8 cellular contexts compared by ENCODE assay signal in genomic region chr2:10787176-10787968, GRCh38. TPM values are rescaled to one million over a fixed set of nuclear protein-coding genes. Genes with fewer than 3 reads are reported as not detected.
A peak's percentile ranks its signal among the peaks of the same experiment; 100 is the strongest.
DNase-seq lines count a peak whose midpoint lies in the region; ATAC-seq and TF ChIP-seq lines count a peak whose summit lies in the region.

No MANE protein-coding gene starts in this region.

- CTCF ChIA-PET in Caco-2 (lab: Charles Lee), result no interaction called here
- CTCF ChIA-PET in activated CD4-positive, alpha-beta T cell treated with anti-CD3 and anti-CD28 coated beads, Interleukin-2, amount 10 ng/mL, durations not matched to agents 7 days and 5 days (lab: Charles Lee), result interaction anchor here (1.4 kb wide), 1 partner anchor 10 kb away, joined by 5 read pairs; no protein-coding TSS in a partner anchor

- no peak for ATAC-seq in HG03108 (IDR thresholded peaks at IDR 0.05; ENCODE audit: unreplicated experiment)
- ATAC-seq in stimulated activated memory B cell treated with anti-CD40 and anti-IgM and Interleukin-4, amounts not matched to agents 10 μg/mL and 1 μg/mL and 100 μg/mL, for 72 hours, result no peak
- no peak for ATAC-seq in natural killer cell treated with Interleukin-12 subunit alpha and Interleukin-12 subunit beta and Interleukin-15 and Interleukin-18, amount 100 ng/mL, for 72 hours

- DNase-seq in Caco-2, result peak in 1 of 2 experiments; percentile 37
- DNase-seq in HFF-Myc (ENCODE audit: extremely low read depth, low read depth), result no peak
- peak; percentile 24 for DNase-seq in activated CD4-positive, alpha-beta T cell treated with anti-CD3 and anti-CD28 coated beads, Interleukin-2, amount 10 ng/mL, durations not matched to agents 7 days and 5 days
- peak; percentile 58 for DNase-seq in islet precursor cell
- DNase-seq in natural killer cell treated with Interleukin-12 subunit alpha and Interleukin-12 subunit beta and Interleukin-15 and Interleukin-18, amount 100 ng/mL, for 72 hours (ENCODE audit: low spot score), result no peak
- no peak for DNase-seq in NCI-H2107 treated with DMSO at 0.1 percent for 48 hours (lab: John Stamatoyannopoulos, UW; ENCODE audit: unreplicated experiment)

- no TSS peak for BruUV-seq in Caco-2 (replicated peaks; lab: Mats Ljungman, UMichigan)

- H3K4me1 ChIP-seq in Caco-2, result peaks cover 5% of the 10 kb centered on the region; the same call in 1 of the 2 replicates

- no peaks in the 10 kb centered on the region for H3K27me3 ChIP-seq in Caco-2 (replicated peaks; ENCODE audit: control insufficient read depth, insufficient read depth, low read length)

- peaks cover 18% of the 10 kb centered on the region for H3K4me1 Mint-ChIP-seq in Caco-2 (ENCODE audit: low read depth, unreplicated experiment)
- H3K4me1 Mint-ChIP-seq in activated CD4-positive, alpha-beta T cell treated with anti-CD3 and anti-CD28 coated beads, Interleukin-2, amount 10 ng/mL, durations not matched to agents 7 days and 5 days, result peaks cover 24% of the 10 kb centered on the region
- peaks cover 15% of the 10 kb centered on the region for H3K4me1 Mint-ChIP-seq in stimulated activated memory B cell treated with anti-CD40 and anti-IgM and Interleukin-4, amounts not matched to agents 10 μg/mL and 1 μg/mL and 100 μg/mL, for 72 hours
- peaks cover 19% of the 10 kb centered on the region in 2 donors for H3K4me1 Mint-ChIP-seq in natural killer cell treated with Interleukin-12 subunit alpha and Interleukin-12 subunit beta and Interleukin-15 and Interleukin-18, amount 100 ng/mL, for 72 hours (ENCODE audit: low read depth in 2 of 2)

- H3K4me3 ChIP-seq in Caco-2 (ENCODE audit: low read depth, low read length), result no peak overlapping the region
- no peak overlapping the region for H3K4me3 ChIP-seq in HFF-Myc (replicated peaks; ENCODE audit: low read depth, low read length)

- H3K27me3 Mint-ChIP-seq in Caco-2 (ENCODE audit: insufficient read depth, unreplicated experiment), result no peaks in the 10 kb centered on the region
- H3K27me3 Mint-ChIP-seq in activated CD4-positive, alpha-beta T cell treated with anti-CD3 and anti-CD28 coated beads, Interleukin-2, amount 10 ng/mL, durations not matched to agents 7 days and 5 days, result no peaks in the 10 kb centered on the region
- H3K27me3 Mint-ChIP-seq in stimulated activated memory B cell treated with anti-CD40 and anti-IgM and Interleukin-4, amounts not matched to agents 10 μg/mL and 1 μg/mL and 100 μg/mL, for 72 hours, result no peaks in the 10 kb centered on the region
- no peaks in the 10 kb centered on the region for H3K27me3 Mint-ChIP-seq in natural killer cell treated with Interleukin-12 subunit alpha and Interleukin-12 subunit beta and Interleukin-15 and Interleukin-18, amount 100 ng/mL, for 72 hours

- no peaks in the 10 kb centered on the region for H3K9me3 ChIP-seq in Caco-2

- POLR2A ChIA-PET in Caco-2 (lab: Charles Lee), result no interaction called here
- POLR2A ChIA-PET in activated CD4-positive, alpha-beta T cell treated with anti-CD3 and anti-CD28 coated beads, Interleukin-2, amount 10 ng/mL, durations not matched to agents 7 days and 5 days (lab: Charles Lee), result no interaction called here

- no peak overlapping the region for H3K4me3 Mint-ChIP-seq in Caco-2 (ENCODE audit: unreplicated experiment)
- no peak overlapping the region for H3K4me3 Mint-ChIP-seq in activated CD4-positive, alpha-beta T cell treated with anti-CD3 and anti-CD28 coated beads, Interleukin-2, amount 10 ng/mL, durations not matched to agents 7 days and 5 days
- H3K4me3 Mint-ChIP-seq in stimulated activated memory B cell treated with anti-CD40 and anti-IgM and Interleukin-4, amounts not matched to agents 10 μg/mL and 1 μg/mL and 100 μg/mL, for 72 hours, result no peak overlapping the region
- H3K4me3 Mint-ChIP-seq in natural killer cell treated with Interleukin-12 subunit alpha and Interleukin-12 subunit beta and Interleukin-15 and Interleukin-18, amount 100 ng/mL, for 72 hours, result no peak overlapping the region

- intact Hi-C loops in Caco-2 (cut with micrococcal nuclease; ENCODE audit: unreplicated experiment), result no loop called here

- peaks cover 94% of the 10 kb centered on the region for H3K36me3 Mint-ChIP-seq in Caco-2 (ENCODE audit: insufficient read depth, unreplicated experiment)
- peaks cover 78% of the 10 kb centered on the region for H3K36me3 Mint-ChIP-seq in activated CD4-positive, alpha-beta T cell treated with anti-CD3 and anti-CD28 coated beads, Interleukin-2, amount 10 ng/mL, durations not matched to agents 7 days and 5 days (ENCODE audit: low read depth)
- H3K36me3 Mint-ChIP-seq in stimulated activated memory B cell treated with anti-CD40 and anti-IgM and Interleukin-4, amounts not matched to agents 10 μg/mL and 1 μg/mL and 100 μg/mL, for 72 hours, result peaks cover 80% of the 10 kb centered on the region
- H3K36me3 Mint-ChIP-seq in natural killer cell treated with Interleukin-12 subunit alpha and Interleukin-12 subunit beta and Interleukin-15 and Interleukin-18, amount 100 ng/mL, for 72 hours, result peaks cover 50% of the 10 kb centered on the region

- no peaks in the 10 kb centered on the region for H3K9me3 Mint-ChIP-seq in Caco-2 (ENCODE audit: unreplicated experiment)
- H3K9me3 Mint-ChIP-seq in activated CD4-positive, alpha-beta T cell treated with anti-CD3 and anti-CD28 coated beads, Interleukin-2, amount 10 ng/mL, durations not matched to agents 7 days and 5 days, result no peaks in the 10 kb centered on the region
- H3K9me3 Mint-ChIP-seq in stimulated activated memory B cell treated with anti-CD40 and anti-IgM and Interleukin-4, amounts not matched to agents 10 μg/mL and 1 μg/mL and 100 μg/mL, for 72 hours, result no peaks in the 10 kb centered on the region
- no peaks in the 10 kb centered on the region for H3K9me3 Mint-ChIP-seq in natural killer cell treated with Interleukin-12 subunit alpha and Interleukin-12 subunit beta and Interleukin-15 and Interleukin-18, amount 100 ng/mL, for 72 hours

- TF ChIP-seq CTCF in Caco-2 (IDR thresholded peaks at IDR 0.05; ENCODE audit: insufficient read depth in 1 of 2, low read depth in 1 of 2, low read length in 1 of 2, severe bottlenecking in 1 of 2, unreplicated experiment in 1 of 2) (peak; percentile 15 to 17), HFF-Myc (IDR thresholded peaks at IDR 0.05; ENCODE audit: low read depth, low read length, missing control alignments) (peak; percentile 30)

- peaks cover 7% of the 10 kb centered on the region for H3K36me3 ChIP-seq in Caco-2 (ENCODE audit: control insufficient read depth, insufficient read depth, low read length)

- no peak overlapping the region for H3K27ac Mint-ChIP-seq in Caco-2 (ENCODE audit: unreplicated experiment)
- no peak overlapping the region for H3K27ac Mint-ChIP-seq in activated CD4-positive, alpha-beta T cell treated with anti-CD3 and anti-CD28 coated beads, Interleukin-2, amount 10 ng/mL, durations not matched to agents 7 days and 5 days
- H3K27ac Mint-ChIP-seq in stimulated activated memory B cell treated with anti-CD40 and anti-IgM and Interleukin-4, amounts not matched to agents 10 μg/mL and 1 μg/mL and 100 μg/mL, for 72 hours, result no peak overlapping the region
- H3K27ac Mint-ChIP-seq in natural killer cell treated with Interleukin-12 subunit alpha and Interleukin-12 subunit beta and Interleukin-15 and Interleukin-18, amount 100 ng/mL, for 72 hours, result no peak overlapping the region

RNA-seq across cellular contexts. Expression of gene PDIA6, which starts 25.2 kb away (rescaled TPM):
- 379 and 384 TPM in 2 replicates for total RNA-seq in Caco-2 (2022)
- total RNA-seq in activated CD4-positive, alpha-beta T cell treated with anti-CD3 and anti-CD28 coated beads, Interleukin-2, amount 10 ng/mL, durations not matched to agents 7 days and 5 days, result 100 to 1,000 TPM; 127 to 136 TPM
- 100 to 1,000 TPM; 214 to 236 TPM for total RNA-seq in natural killer cell treated with Interleukin-12 subunit alpha and Interleukin-12 subunit beta and Interleukin-15 and Interleukin-18, amount 100 ng/mL, for 72 hours

Comparison
In these comparisons a context has a peak if more than half of its experiments do, and no peak if none do; other contexts are left out.
1. DNase-seq: peak in activated CD4-positive, alpha-beta T cell treated with anti-CD3 and anti-CD28 coated beads, Interleukin-2, amount 10 ng/mL, durations not matched to agents 7 days and 5 days (single experiment) and islet precursor cell (single experiment); none in HFF-Myc (single experiment), natural killer cell treated with Interleukin-12 subunit alpha and Interleukin-12 subunit beta and Interleukin-15 and Interleukin-18, amount 100 ng/mL, for 72 hours (single experiment) and NCI-H2107 treated with DMSO at 0.1 percent for 48 hours (single experiment).